In genomic region chr5:10467281-10468198, GRCh38 we compare ENCODE assay signal across 11 cellular contexts. TPM values are rescaled to one million over a fixed set of nuclear protein-coding genes. Genes with fewer than 3 reads are reported as not detected.
DNase-seq lines count a peak whose midpoint lies in the region; ATAC-seq, FAIRE-seq and TF ChIP-seq lines count a peak whose summit lies in the region.
"Had no signal": no experiment of that assay in that cellular context is flagged by ENCODE, and none has a peak within 500 bp of the region (broad histone marks: within the 10 kb centered on the region; RNA-seq: fewer than 3 reads in every experiment).

No MANE protein-coding gene starts in this region.

- H3K4me2 ChIP-seq in A549 = peak overlapping the region; percentile 21

- no peak for DNase-seq in A549 (ENCODE audit: low read depth in 1 of 2, low spot score in 1 of 2)
- peak; percentile 78 for DNase-seq in HTR-8/SVneo (ENCODE audit: insufficient read length, low spot score)
- peak; percentile 64 for DNase-seq in astrocyte of the cerebellum (ENCODE audit: low read depth)
- DNase-seq in kidney epithelial cell (ENCODE audit: low read depth) = peak; percentile 62
- no peak for DNase-seq in NCI-H345 treated with DMSO at 0.1 percent for 48 hours (lab: John Stamatoyannopoulos, UW; ENCODE audit: unreplicated experiment)
- DNase-seq in SKM-1 treated with dmso at 0.1 percent for 144 hours (lab: John Stamatoyannopoulos, UW; ENCODE audit: unreplicated experiment) = no peak
- DNase-seq in NCI-H1417 treated with DMSO at 0.1 percent for 48 hours (lab: John Stamatoyannopoulos, UW) = no peak
- DNase-seq: activated naive CD4-positive, alpha-beta T cell; AML-193; NCI-H774 had no signal

- H3K4me3 ChIP-seq in A549 (no peak overlapping the region), astrocyte of the cerebellum (ENCODE audit: low read depth, low read length) (no peak overlapping the region), kidney epithelial cell (ENCODE audit: low read depth, low read length) (no peak overlapping the region)

- H3K9me3 ChIP-seq in A549 = no peaks in the 10 kb centered on the region

- H3K4me1 ChIP-seq in A549 = peaks cover 20% of the 10 kb centered on the region

- TF ChIP-seq RAD21 in A549 (conservative IDR thresholded peaks at IDR 0.05 in 1 of 2, IDR thresholded peaks at IDR 0.05 in 1 of 2) = no peak

- CTCF ChIA-PET in A549 (lab: Yijun Ruan, JAX) = interaction anchor here (0.7 to 1.0 kb wide), 3 partner anchors 10 to 160 kb away, joined by 3 to 4 read pairs (median 4); no protein-coding TSS in a partner anchor

- FAIRE-seq in A549 (lab: Jason Lieb, UNC) (no peak), HTR-8/SVneo (lab: Jason Lieb, UNC) (peak; percentile 95)

- H3K27me3 ChIP-seq in kidney epithelial cell (ENCODE audit: control insufficient read depth, insufficient read depth, low read length) = no peaks in the 10 kb centered on the region

- TF ChIP-seq EP300 in A549 (IDR thresholded peaks at IDR 0.05) = no peak

- no peak for TF ChIP-seq CTCF in A549 (IDR thresholded peaks at IDR 0.05)
- TF ChIP-seq CTCF in astrocyte of the cerebellum (IDR thresholded peaks at IDR 0.05; ENCODE audit: low read depth, low read length, missing control alignments) = no peak
- TF ChIP-seq CTCF in kidney epithelial cell (IDR thresholded peaks at IDR 0.05; ENCODE audit: insufficient read depth, low read length, poor library complexity, severe bottlenecking) = no peak

- 77% methylated on average over 21 of the region's 21 CpGs for WGBS in A549 (ENCODE audit: missing lambda C conversion rate)

- ATAC-seq in A549 (peak in 1 of 2 experiments; percentile 54; a peak in 3 of 6 replicates), HG02981 (IDR thresholded peaks at IDR 0.05; ENCODE audit: unreplicated experiment) (no peak)

- in situ Hi-C loops in astrocyte of the cerebellum (cut with HindIII; ENCODE audit: low sequenced_read_pairs) = loop anchor here (25.0 kb wide), 1 partner anchor 395 kb away; no protein-coding TSS in a partner anchor

- no peak for TF ChIP-seq POLR2A in A549 (IDR thresholded peaks at IDR 0.05; ENCODE audit: low read length)

- no peaks in the 10 kb centered on the region for H3K36me3 ChIP-seq in kidney epithelial cell (ENCODE audit: control insufficient read depth, insufficient read depth, low read length)

- H3K27ac ChIP-seq in A549 = peak overlapping the region; percentile 50 to 73

- POLR2A ChIA-PET in A549 (lab: Yijun Ruan, JAX) = no interaction called here

TF ChIP-seq in A549, 52 proteins besides CTCF, POLR2A, EP300 and RAD21:
- no peak for TF ChIP-seq ESRRA (IDR thresholded peaks at IDR 0.05; ENCODE audit: borderline replicate concordance, low read length)
- no peak for TF ChIP-seq RNF2 (IDR thresholded peaks at IDR 0.05; ENCODE audit: borderline replicate concordance, low read depth)
- TF ChIP-seq FOSL2 (IDR thresholded peaks at IDR 0.05) = no peak
- TF ChIP-seq FOSL2 (CRISPR knock-in tag; IDR thresholded peaks at IDR 0.05) = 0 out of 2 replicates have a peak, but pooled peaks have one; percentile 20
- TF ChIP-seq MAZ (IDR thresholded peaks at IDR 0.05; ENCODE audit: borderline replicate concordance, low read depth, low read length) = no peak
- no peak for TF ChIP-seq ZSCAN20 (CRISPR knock-in tag; IDR thresholded peaks at IDR 0.05)
- no peak for TF ChIP-seq RARB (CRISPR knock-in tag; IDR thresholded peaks at IDR 0.05)
- no peak for TF ChIP-seq TFCP2L1 (CRISPR knock-in tag; IDR thresholded peaks at IDR 0.05)
- TF ChIP-seq FOXS1 (CRISPR knock-in tag; IDR thresholded peaks at IDR 0.05) = no peak
- no peak for TF ChIP-seq MAFK (IDR thresholded peaks at IDR 0.05; ENCODE audit: partially characterized antibody)

RNA-seq across cellular contexts. Expression of gene ROPN1L, which starts 25.9 kb away (rescaled TPM):
- polyA plus RNA-seq in A549 (2011; rRNA removed) (1.4 and 1.5 TPM in 2 replicates), A549 (2017; fragmentation: RNase III; extraction: RNeasy Plus Mini Kit Qiagen cat#74134 plus additional on column Dnase treatment) (0.83 to 1.3 TPM (median 1.3 TPM) in 3 replicates)
- 3.6 and 3.8 TPM in 2 replicates for polyA plus RNA-seq in A549 (2012; cell fraction: cytosol; rRNA removed)
- polyA plus RNA-seq in A549 (2012; cell fraction: nucleus; rRNA removed) = 2.6 and 3.4 TPM in 2 replicates
- polyA minus RNA-seq in A549 (2011; rRNA and poly(A)+ RNA removed) = 0.37 and 0.73 TPM in 2 replicates
- total RNA-seq in kidney epithelial cell = 0.21 TPM in 1 of 2 replicates, not detected in the other

Comparison
In these comparisons a context has a peak if more than half of its experiments do, and no peak if none do; other contexts are left out.
1. DNase-seq: peak in HTR-8/SVneo (single experiment), astrocyte of the cerebellum (single experiment) and kidney epithelial cell (single experiment); none in A549 (0 of 2), NCI-H345 treated with DMSO at 0.1 percent for 48 hours (single experiment), SKM-1 treated with dmso at 0.1 percent for 144 hours (single experiment) and NCI-H1417 treated with DMSO at 0.1 percent for 48 hours (single experiment).